In genomic region chr16:5065813-5066212, GRCh38 we compare ENCODE assay signal across 19 cellular contexts. TPM values are rescaled to one million over a fixed set of nuclear protein-coding genes. Genes with fewer than 3 reads are reported as not detected.
DNase-seq lines count a peak whose midpoint lies in the region; ATAC-seq and TF ChIP-seq lines count a peak whose summit lies in the region.
"Had no signal": no experiment of that assay in that cellular context is flagged by ENCODE, and none has a peak within 500 bp of the region (broad histone marks: within the 10 kb centered on the region; RNA-seq: fewer than 3 reads in every experiment).

TSS of gene C16orf89 (minus strand) at chr16:5065956. CDS start at chr16:5065908, 48 bp downstream.

- H3K9me3 Mint-ChIP-seq in activated naive CD4-positive, alpha-beta T cell treated with anti-CD3 and anti-CD28 coated beads, Interleukin-2, amount 50 U/mL, for 72 hours: no peaks in the 10 kb centered on the region
- H3K9me3 Mint-ChIP-seq: memory B cell had no signal

- H3K79me1 ChIP-seq in mesenchymal stem cell (replicated peaks; ENCODE audit: low read length, poor library complexity, severe bottlenecking): no peaks in the 10 kb centered on the region

- DNase-seq in RWPE2 (ENCODE audit: low spot score) (peak; percentile 43), fibroblast of lung (ENCODE audit: low read depth in 2 of 2) (no peak), mesenchymal stem cell (no peak), stomach (peak; percentile 48), HAP-1 (ENCODE audit: low spot score in 2 of 2) (no peak), SW 1271 (lab: John Stamatoyannopoulos, UW) (no peak)
- DNase-seq in activated naive CD4-positive, alpha-beta T cell treated with anti-CD3 and anti-CD28 coated beads, Interleukin-2, amount 50 U/mL, for 72 hours (ENCODE audit: low spot score in 2 of 2): no peak
- DNase-seq: activated CD8-positive, alpha-beta memory T cell treated with anti-CD3 and anti-CD28 coated beads for 24 hours; activated naive CD4-positive, alpha-beta T cell; central memory CD4-positive, alpha-beta T cell; DND-41; HCEC 1CT; NCI-H2081; stimulated activated CD4-positive, alpha-beta T cell treated with anti-CD3 and anti-CD28 coated beads, Interleukin-2, amount 100 ng/mL, for 48 hours had no signal

- no peak within 1 kb of the TSS for H3K18ac ChIP-seq in mesenchymal stem cell (ENCODE audit: low read depth in 1 of 2, low read length in 2 of 2)

- H2BK5ac ChIP-seq in mesenchymal stem cell (ENCODE audit: low read depth, low read length, poor library complexity, severe bottlenecking): no peak within 1 kb of the TSS

- H3K14ac ChIP-seq in mesenchymal stem cell (ENCODE audit: low read length in 2 of 2): no peak within 1 kb of the TSS

- H3K4me1 ChIP-seq in RWPE2 (ENCODE audit: insufficient read depth, poor library complexity, severe bottlenecking): no peaks in the 10 kb centered on the region
- no peaks in the 10 kb centered on the region for H3K4me1 ChIP-seq in fibroblast of lung (ENCODE audit: control insufficient read depth, extremely low read depth, insufficient read depth, low read length)
- H3K4me1 ChIP-seq in mesenchymal stem cell (ENCODE audit: control insufficient read depth, insufficient read depth, low read depth, low read length): peaks cover 2% of the 10 kb centered on the region
- peaks cover 12 to 24% (median 20%) of the 10 kb centered on the region in 4 donors for H3K4me1 ChIP-seq in stomach
- no peaks in the 10 kb centered on the region for H3K4me1 ChIP-seq in HAP-1

- in situ Hi-C loops in HAP-1 (cut with MboI; ENCODE audit: low sequenced_read_pairs): no loop called here

- H3K27me3 ChIP-seq in RWPE2 (ENCODE audit: insufficient read depth, poor library complexity, severe bottlenecking) (no peaks in the 10 kb centered on the region), fibroblast of lung (ENCODE audit: control insufficient read depth, insufficient read depth, low read length) (peaks cover 12% of the 10 kb centered on the region), mesenchymal stem cell (ENCODE audit: control insufficient read depth in 1 of 2, insufficient read depth in 1 of 2, low read length in 2 of 2) (peaks cover 38 to 41% of the 10 kb centered on the region in 2 experiments), stomach (no peaks in the 10 kb centered on the region), HAP-1 (ENCODE audit: low read depth) (peaks cover 39% of the 10 kb centered on the region)
- H3K27me3 ChIP-seq: BLaER1 had no signal

- H3K36me3 Mint-ChIP-seq in activated naive CD4-positive, alpha-beta T cell treated with anti-CD3 and anti-CD28 coated beads, Interleukin-2, amount 50 U/mL, for 72 hours: no peaks in the 10 kb centered on the region
- H3K36me3 Mint-ChIP-seq: memory B cell had no signal

- H2BK12ac ChIP-seq in mesenchymal stem cell (ENCODE audit: low read length in 2 of 2): no peak within 1 kb of the TSS

- H3K27ac ChIP-seq in RWPE2 (ENCODE audit: poor library complexity, severe bottlenecking) (no peak within 1 kb of the TSS), fibroblast of lung (ENCODE audit: insufficient read depth, low read length) (no peak within 1 kb of the TSS), mesenchymal stem cell (ENCODE audit: low read length, poor library complexity, severe bottlenecking) (no peak within 1 kb of the TSS), stomach (peak within 1 kb of the TSS; percentile 41 to 73 (median 68))
- H3K27ac ChIP-seq: BLaER1, epithelial cell of prostate, SK-N-MC had no signal

- TF ChIP-seq CTCF in RWPE2 (IDR thresholded peaks at IDR 0.05; ENCODE audit: poor library complexity, severe bottlenecking) (no peak), fibroblast of lung (conservative IDR thresholded peaks at IDR 0.05 in 1 of 2, IDR thresholded peaks at IDR 0.05 in 1 of 2; ENCODE audit: low read depth in 1 of 2, low read length in 2 of 2) (no peak), stomach (IDR thresholded peaks at IDR 0.05) (no peak)

- no peaks in the 10 kb centered on the region for H4K20me1 ChIP-seq in fibroblast of lung (ENCODE audit: control insufficient read depth, extremely low read depth, insufficient read depth, low read length)
- H4K20me1 ChIP-seq: BLaER1 had no signal

- H3K9ac ChIP-seq in fibroblast of lung (ENCODE audit: insufficient read depth, low read length) (no peak within 1 kb of the TSS), mesenchymal stem cell (ENCODE audit: low read length) (peak within 1 kb of the TSS; percentile 42)
- H3K9ac ChIP-seq: BLaER1 had no signal

- H3K4me3 ChIP-seq in RWPE2 (ENCODE audit: severe bottlenecking) (no peak within 1 kb of the TSS), fibroblast of lung (replicated peaks in 1 of 4; ENCODE audit: control extremely low read depth in 1 of 4, insufficient read depth in 1 of 4, low read depth in 3 of 4, low read length in 4 of 4) (no peak within 1 kb of the TSS), mesenchymal stem cell (ENCODE audit: insufficient read depth in 1 of 2, low read depth in 1 of 2, low read length in 2 of 2) (no peak within 1 kb of the TSS), stomach (peak within 1 kb of the TSS; percentile 25 to 39 (median 30)), HAP-1 (no peak within 1 kb of the TSS)
- H3K4me3 ChIP-seq: BLaER1, SK-N-MC had no signal

- H3K4ac ChIP-seq in mesenchymal stem cell (ENCODE audit: low read depth in 1 of 2, low read length in 2 of 2): no peak within 1 kb of the TSS

- no peak within 1 kb of the TSS for H4K91ac ChIP-seq in mesenchymal stem cell (ENCODE audit: low read length)

- 71% methylated on average over 9 of the region's 10 CpGs for WGBS in mesenchymal stem cell
- 19 to 36% (median 25%) methylated on average over 8 to 10 of the region's 10 CpGs for WGBS in stomach, 5 donors

- no peak for TF ChIP-seq POLR2A in stomach (IDR thresholded peaks at IDR 0.05)

- peak within 1 kb of the TSS; percentile 12 for H2AFZ ChIP-seq in fibroblast of lung (ENCODE audit: low read length)
- H2AFZ ChIP-seq in mesenchymal stem cell (ENCODE audit: low read depth, low read length): no peak within 1 kb of the TSS

- intact Hi-C loops in stomach (cut with DNase I; ENCODE audit: low total_unique reads): no loop called here

- ATAC-seq in RWPE2 (ENCODE audit: low read depth) (no peak), GM19395 (IDR thresholded peaks at IDR 0.05; ENCODE audit: unreplicated experiment) (no peak)
- ATAC-seq in activated naive CD4-positive, alpha-beta T cell treated with anti-CD3 and anti-CD28 coated beads, Interleukin-2, amount 50 U/mL, for 72 hours: no peak

- H3K9me3 ChIP-seq in RWPE2 (ENCODE audit: severe bottlenecking) (no peaks in the 10 kb centered on the region), fibroblast of lung (ENCODE audit: control insufficient read depth, insufficient read depth, low read depth, low read length) (no peaks in the 10 kb centered on the region), mesenchymal stem cell (ENCODE audit: control insufficient read depth, low read length) (no peaks in the 10 kb centered on the region), stomach (no peaks in the 10 kb centered on the region), HAP-1 (no peaks in the 10 kb centered on the region)
- H3K9me3 ChIP-seq: BLaER1 had no signal

- no peak within 1 kb of the TSS for H3K23ac ChIP-seq in mesenchymal stem cell (ENCODE audit: low read length in 2 of 2)

- no peak within 1 kb of the TSS for H3K4me2 ChIP-seq in fibroblast of lung (ENCODE audit: extremely low read depth, insufficient read depth, low read length)
- H3K4me2 ChIP-seq in mesenchymal stem cell (ENCODE audit: low read length, poor library complexity, severe bottlenecking): no peak within 1 kb of the TSS
- H3K4me2 ChIP-seq: BLaER1 had no signal

- no peaks in the 10 kb centered on the region for H3K79me2 ChIP-seq in fibroblast of lung (ENCODE audit: control insufficient read depth, insufficient read depth, low read length)

- no peak for TF ChIP-seq EP300 in stomach (IDR thresholded peaks at IDR 0.05)

- no peak within 1 kb of the TSS for H4K8ac ChIP-seq in mesenchymal stem cell (ENCODE audit: low read length)

- H2BK15ac ChIP-seq in mesenchymal stem cell (ENCODE audit: low read depth, poor library complexity, severe bottlenecking): peak within 1 kb of the TSS; percentile 86

- H2AK5ac ChIP-seq in mesenchymal stem cell (ENCODE audit: low read length, severe bottlenecking): no peak within 1 kb of the TSS

- no peaks in the 10 kb centered on the region for H3K36me3 ChIP-seq in RWPE2 (ENCODE audit: low read depth)
- H3K36me3 ChIP-seq in fibroblast of lung (ENCODE audit: control insufficient read depth, insufficient read depth, low read length): no peaks in the 10 kb centered on the region
- no peaks in the 10 kb centered on the region for H3K36me3 ChIP-seq in mesenchymal stem cell (ENCODE audit: control insufficient read depth in 1 of 2, insufficient read depth in 2 of 2, low read depth in 1 of 2, low read length in 2 of 2)
- H3K36me3 ChIP-seq in stomach: peaks cover 0 to 11% (median 5%) of the 10 kb centered on the region in 4 donors
- H3K36me3 ChIP-seq in HAP-1 (replicated peaks): no peaks in the 10 kb centered on the region
- H3K36me3 ChIP-seq: BLaER1 had no signal

- H3K27ac Mint-ChIP-seq in activated naive CD4-positive, alpha-beta T cell treated with anti-CD3 and anti-CD28 coated beads, Interleukin-2, amount 50 U/mL, for 72 hours: no peak within 1 kb of the TSS
- H3K27ac Mint-ChIP-seq: memory B cell had no signal

- no peak within 1 kb of the TSS for H2BK120ac ChIP-seq in mesenchymal stem cell (ENCODE audit: low read depth, low read length)

RNA-seq across cellular contexts. Expression of gene C16orf89, which starts in this region (rescaled TPM):
- total RNA-seq in fibroblast of lung (5.9 and 9.8 TPM in 2 replicates), stomach (10 to 100 TPM in 4 of 5 donors, 1 to 10 TPM in 1; 7.6 to 81.3 (median 11.7) TPM)
- polyA plus RNA-seq in fibroblast of lung (0.53 and 1.3 TPM in 2 replicates), stomach (100 to 1,000 TPM in 1 of 3 donors, 10 to 100 TPM in 2; 90.5 to 135 (median 96.5) TPM)
- 0.38 and 0.78 TPM in 2 replicates for polyA plus RNA-seq in fibroblast of lung (2012)
- not detected in 2 replicates for polyA minus RNA-seq in fibroblast of lung (ENCODE audit: low replicate concordance)
- 0.17 TPM for polyA plus RNA-seq in mesenchymal stem cell (2013, experiment 1 of 2)
- polyA plus RNA-seq in mesenchymal stem cell (2013, experiment 2 of 2): 0.22 TPM
- total RNA-seq in activated naive CD4-positive, alpha-beta T cell treated with anti-CD3 and anti-CD28 coated beads, Interleukin-2, amount 50 U/mL, for 72 hours: not detected

Comparison
In these comparisons a context has a peak if more than half of its experiments do, and no peak if none do; other contexts are left out.
1. RNA of gene C16orf89 (polyA plus RNA-seq): 90.5 to 135 TPM in stomach; 0.38 to 1.3 TPM in fibroblast of lung; every median in the first group is over 10 times any median in the second.
2. DNase-seq: peak in RWPE2 (single experiment) and stomach (single experiment); none in fibroblast of lung (0 of 2), mesenchymal stem cell (single experiment), HAP-1 (0 of 2), SW 1271 (0 of 2) and activated naive CD4-positive, alpha-beta T cell treated with anti-CD3 and anti-CD28 coated beads, Interleukin-2, amount 50 U/mL, for 72 hours (0 of 2).
3. H3K27ac ChIP-seq: peak in stomach (5 of 5); none in RWPE2 (single experiment), fibroblast of lung (single experiment) and mesenchymal stem cell (single experiment).
4. H3K4me3 ChIP-seq: peak in stomach (4 of 4); none in RWPE2 (single experiment), fibroblast of lung (0 of 4), mesenchymal stem cell (0 of 2) and HAP-1 (single experiment).